In the genomic region with DNA sequence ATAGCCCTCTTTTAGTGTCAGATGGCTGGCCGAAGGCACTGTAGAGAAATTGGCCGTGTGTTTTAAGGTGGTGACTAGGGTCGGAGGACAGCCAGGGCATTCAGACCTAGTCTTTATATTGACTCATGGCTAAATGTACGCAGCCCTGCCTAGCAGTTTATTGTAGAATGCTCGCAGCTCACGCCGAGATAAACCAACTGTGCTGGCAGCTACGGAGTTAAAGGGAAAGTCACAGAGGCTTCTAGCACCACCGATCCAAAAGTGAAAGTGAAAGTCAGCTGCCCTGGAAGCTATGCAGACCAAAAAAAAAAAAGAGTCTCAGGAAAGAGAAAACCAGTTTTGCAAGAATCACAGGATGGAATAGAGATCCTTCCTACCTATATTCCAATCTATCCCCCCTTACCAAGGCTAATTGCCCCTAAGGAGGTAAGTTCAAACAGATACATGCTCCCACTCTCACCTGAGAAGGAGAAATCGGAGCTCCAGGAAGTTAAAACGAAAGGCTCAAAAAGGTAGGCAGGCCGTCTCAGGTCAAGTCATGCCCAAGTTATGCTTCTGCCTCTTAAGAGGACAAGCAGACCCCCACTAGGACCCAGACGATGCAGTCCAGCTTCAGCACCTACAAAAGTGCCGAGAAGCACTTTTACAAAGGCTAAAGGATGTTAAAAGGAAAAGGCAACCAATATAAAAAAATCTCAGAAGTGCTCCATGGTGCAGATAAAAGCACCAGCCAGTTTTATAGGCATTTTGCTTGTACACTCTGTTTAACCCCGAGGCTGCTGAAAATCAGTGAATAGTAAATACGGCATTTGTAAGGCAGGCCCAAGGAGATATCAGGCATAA, we compare ENCODE assay signal across 8 cellular contexts. TPM values are rescaled to one million over a fixed set of nuclear protein-coding genes. Genes with fewer than 3 reads are reported as not detected.
DNase-seq lines count a peak whose midpoint lies in the region; ATAC-seq and TF ChIP-seq lines count a peak whose summit lies in the region.

No MANE protein-coding gene starts in this region.

- peaks cover 21% of the 10 kb centered on the region for H3K4me1 ChIP-seq in Panc1 (ENCODE audit: control insufficient read depth, insufficient read depth, low read length)
- peaks cover 21% of the 10 kb centered on the region for H3K4me1 ChIP-seq in neuron (ENCODE audit: insufficient read depth, low read length)
- no peaks in the 10 kb centered on the region for H3K4me1 ChIP-seq in aorta (ENCODE audit: control insufficient read depth in 1 of 2, insufficient read depth in 2 of 2, low read length in 2 of 2)

- TSS peak; percentile 56 for BruUV-seq in Panc1 (replicated peaks; lab: Mats Ljungman, UMichigan)

- peak overlapping the region; percentile 50 to 73 for H3K4me3 ChIP-seq in Panc1 (ENCODE audit: low read depth in 2 of 2, low read length in 2 of 2)
- peak overlapping the region; percentile 83 for H3K4me3 ChIP-seq in neuron (ENCODE audit: low read length)
- peak overlapping the region; percentile 95 to 99 for H3K4me3 ChIP-seq in aorta (ENCODE audit: low read length in 2 of 2)

- ATAC-seq in GM21528 (IDR thresholded peaks at IDR 0.05; ENCODE audit: low FRiP score, unreplicated experiment) (peak; percentile 60), Panc1 (peak; percentile 68), aorta (ENCODE audit: low FRiP score) (peak; percentile 91)

- no peak for TF ChIP-seq CTCF in Panc1 (IDR thresholded peaks at IDR 0.05)

- intact Hi-C loops in Panc1 (cut with micrococcal nuclease; ENCODE audit: unreplicated experiment): no loop called here
- intact Hi-C loops in aorta (cut with DNase I): loop anchor here in 1 of 2 donors (10.0 kb wide), 1 partner anchor 150 kb away; the partner anchor contains the start of gene GABARAPL1

- no peaks in the 10 kb centered on the region for H3K36me3 ChIP-seq in Panc1 (ENCODE audit: control insufficient read depth, insufficient read depth, low read length)
- H3K36me3 ChIP-seq in neuron (ENCODE audit: insufficient read depth, low read length): no peaks in the 10 kb centered on the region
- no peaks in the 10 kb centered on the region for H3K36me3 ChIP-seq in aorta (ENCODE audit: control insufficient read depth in 1 of 2, insufficient read depth in 2 of 2, low read length in 1 of 2)

- peak overlapping the region; percentile 97 for H2AFZ ChIP-seq in neuron (ENCODE audit: low read depth, low read length)

- WGBS in aorta, 2 donors: 0 to 1% methylated on average over 16 of the region's 16 CpGs

- CTCF ChIA-PET in Panc1 (lab: Charles Lee): no interaction called here

- POLR2A ChIA-PET in Panc1 (lab: Charles Lee): interaction anchor here (0.6 kb wide), 2 partner anchors 18 to 33 kb away, joined by 3 to 6 read pairs; no protein-coding TSS in a partner anchor

- H3K27me3 ChIP-seq in Panc1 (ENCODE audit: control insufficient read depth, insufficient read depth, low read length) (no peaks in the 10 kb centered on the region), neuron (ENCODE audit: insufficient read depth, low read length) (no peaks in the 10 kb centered on the region), aorta (ENCODE audit: control insufficient read depth in 1 of 2, insufficient read depth in 2 of 2, low read length in 1 of 2) (no peaks in the 10 kb centered on the region)

- H3K9me3 ChIP-seq in Panc1 (ENCODE audit: control insufficient read depth, insufficient read depth, low read depth, low read length): peaks cover 4% of the 10 kb centered on the region; the same call in 1 of the 2 replicates
- H3K9me3 ChIP-seq in neuron (ENCODE audit: low read length): no peaks in the 10 kb centered on the region
- no peaks in the 10 kb centered on the region for H3K9me3 ChIP-seq in aorta (ENCODE audit: control insufficient read depth, low read length)

- in situ Hi-C loops in Panc1 (cut with HindIII; ENCODE audit: low pct_unique_long_range_greater_than_20kb, low sequenced_read_pairs): no loop called here

- H3K27ac ChIP-seq in Panc1 (ENCODE audit: low read length) (peak overlapping the region; percentile 94), aorta (ENCODE audit: low read depth in 1 of 2, low read length in 2 of 2) (peak overlapping the region; percentile 87 to 95)

- DNase-seq in DMS153 (lab: John Stamatoyannopoulos, UW) (peak; percentile 83), HUDEP-2 (lab: John Stamatoyannopoulos, UW; ENCODE audit: unreplicated experiment in 76 of 76) (peak in 67 of 76 experiments; percentile 2 to 62 (median 27)), Panc1 (ENCODE audit: low read depth, low spot score) (peak; percentile 72), foreskin melanocyte (peak; percentile 73), aorta (peak in 1 of 2 donors; percentile 62)
- DNase-seq in activated effector memory CD4-positive, alpha-beta T cell treated with anti-CD3 and anti-CD28 coated beads, Interleukin-2, amount 50 U/mL, for 16 hours: peak; percentile 79

RNA-seq across cellular contexts. Expression of gene KLRK1, which starts 24.8 kb away (rescaled TPM):
- total RNA-seq in Panc1 (2021; ENCODE audit: unreplicated experiment): 0.95 TPM
- 1.1 TPM for polyA plus RNA-seq in Panc1 (2012; ENCODE audit: insufficient read length)
- total RNA-seq in aorta: 1 to 10 TPM; 1.9 to 3.5 TPM
- 1 to 10 TPM in 1 of 2 donors, under 1 TPM in 1; 0.59 to 1.5 TPM for polyA plus RNA-seq in aorta

RNA-seq across cellular contexts. Expression of gene KLRC4, which starts 44.5 kb away (rescaled TPM):
- total RNA-seq in Panc1 (2021; ENCODE audit: unreplicated experiment): 1.4 TPM
- polyA plus RNA-seq in Panc1 (2012; ENCODE audit: insufficient read length): 0.65 TPM
- total RNA-seq in aorta: under 1 TPM; 0.51 to 0.78 TPM
- under 1 TPM in 1 of 2 donors, not detected in 1; 0.56 TPM for polyA plus RNA-seq in aorta

RNA-seq across cellular contexts. Expression of gene KLRC3, which starts 55.3 kb away (rescaled TPM):
- total RNA-seq in Panc1 (2021; ENCODE audit: unreplicated experiment): 0.74 TPM
- 0.73 TPM for polyA plus RNA-seq in Panc1 (2012; ENCODE audit: insufficient read length)
- not detected for total RNA-seq in aorta
- polyA plus RNA-seq in aorta: not detected

RNA-seq across cellular contexts. Expression of gene KLRD1, which starts 57.4 kb away (rescaled TPM):
- not detected for total RNA-seq in Panc1 (2021; ENCODE audit: unreplicated experiment)
- not detected for polyA plus RNA-seq in Panc1 (2012; ENCODE audit: insufficient read length)
- total RNA-seq in aorta: 1 to 10 TPM; 4.4 to 6.5 TPM
- 1 to 10 TPM in 1 of 2 donors, under 1 TPM in 1; 0.18 to 1.8 TPM for polyA plus RNA-seq in aorta
